ENCODE assay signal across 17 cellular contexts in the genomic region with DNA sequence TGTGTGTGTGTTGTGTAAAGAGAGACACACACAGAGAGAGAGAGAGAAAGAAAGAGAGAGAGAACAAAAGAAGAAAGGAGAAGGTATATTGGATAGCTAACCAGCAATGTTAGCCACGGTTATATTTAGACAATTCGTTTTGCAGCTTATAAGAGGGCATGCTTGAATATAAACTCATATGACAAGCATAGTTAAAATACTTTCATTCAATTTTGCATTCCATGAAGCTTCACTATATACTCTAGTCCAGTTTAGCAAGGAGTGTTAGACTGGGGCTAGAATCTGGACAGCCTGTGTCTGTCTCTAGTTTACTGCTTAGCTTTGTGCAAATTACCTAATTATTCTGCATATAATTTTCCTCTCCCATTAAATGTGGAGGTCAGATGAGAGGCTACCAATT.
"Had no signal": no experiment of that assay in that cellular context is flagged by ENCODE, and none has a peak within 500 bp of the region (broad histone marks: within the 10 kb centered on the region; RNA-seq: fewer than 3 reads in every experiment).

No MANE protein-coding gene starts in this region.

- H3K4me1 ChIP-seq: right atrium auricular region, suprapubic skin, thyroid gland, uterus had no signal

- H3K36me3 ChIP-seq: heart left ventricle, ovary, right atrium auricular region, suprapubic skin, thyroid gland, uterus had no signal

- DNase-seq: effector CD4-positive, alpha-beta T cell; endodermal cell; erythroblast; heart left ventricle; hypothalamus; kidney glomerular epithelial cell; mammary epithelial cell; natural killer cell; ovary; stimulated activated CD4-positive, alpha-beta T cell treated with anti-CD3 and anti-CD28 coated beads, Interleukin-2, amount 100 ng/mL, for 48 hours; stimulated activated naive CD4-positive, alpha-beta T cell treated with Interleukin-2 at 50 U/mL for 16 hours; thyroid gland; uterus had no signal

- H3K4me3 ChIP-seq: coronary artery, heart left ventricle, ovary, right atrium auricular region, smooth muscle cell, suprapubic skin, thyroid gland, uterus had no signal

- H3K27me3 ChIP-seq: heart left ventricle, ovary, right atrium auricular region, suprapubic skin, thyroid gland, uterus had no signal

- H3K9me3 ChIP-seq: heart left ventricle, ovary, right atrium auricular region, suprapubic skin, thyroid gland, uterus had no signal

- ATAC-seq: heart left ventricle, natural killer cell had no signal
